ENCODE assay signal across 8 cellular contexts in genomic region chr18:35158728-35159443, GRCh38.
DNase-seq lines count a peak whose midpoint lies in the region; ATAC-seq and TF ChIP-seq lines count a peak whose summit lies in the region.
"Had no signal": no experiment of that assay in that cellular context is flagged by ENCODE, and none has a peak within 500 bp of the region (broad histone marks: within the 10 kb centered on the region; RNA-seq: fewer than 3 reads in every experiment).

No MANE protein-coding gene starts in this region.

- DNase-seq in RPMI8226 (peak; percentile 22), endodermal cell (no peak), NCI-H1105 (lab: John Stamatoyannopoulos, UW) (no peak), DMS79 (lab: John Stamatoyannopoulos, UW) (no peak)
- peak; percentile 69 for DNase-seq in natural killer cell treated with Interleukin-12 subunit alpha and Interleukin-12 subunit beta and Interleukin-15 and Interleukin-18, amount 100 ng/mL, for 72 hours (ENCODE audit: low spot score)
- DNase-seq: NCI-H187 treated with DMSO at 0.1 percent for 48 hours had no signal

- no peak for TF ChIP-seq CTCF in endodermal cell (conservative IDR thresholded peaks at IDR 0.05)

- no peaks in the 10 kb centered on the region for H3K36me3 ChIP-seq in endodermal cell (ENCODE audit: control insufficient read depth, insufficient read depth, low read length)

- H3K4me1 Mint-ChIP-seq in natural killer cell treated with Interleukin-12 subunit alpha and Interleukin-12 subunit beta and Interleukin-15 and Interleukin-18, amount 100 ng/mL, for 72 hours (ENCODE audit: low read depth in 2 of 2) = peaks cover 56 to 59% of the 10 kb centered on the region in 2 donors
- peaks cover 3% of the 10 kb centered on the region for H3K4me1 Mint-ChIP-seq in endodermal cell

- peak overlapping the region; percentile 91 for H3K4me3 Mint-ChIP-seq in natural killer cell treated with Interleukin-12 subunit alpha and Interleukin-12 subunit beta and Interleukin-15 and Interleukin-18, amount 100 ng/mL, for 72 hours
- no peak overlapping the region for H3K4me3 Mint-ChIP-seq in endodermal cell

- no peaks in the 10 kb centered on the region for H3K36me3 Mint-ChIP-seq in natural killer cell treated with Interleukin-12 subunit alpha and Interleukin-12 subunit beta and Interleukin-15 and Interleukin-18, amount 100 ng/mL, for 72 hours
- H3K36me3 Mint-ChIP-seq in endodermal cell (ENCODE audit: low read depth) = no peaks in the 10 kb centered on the region

- H3K9me3 ChIP-seq in endodermal cell (ENCODE audit: control insufficient read depth, low read length) = no peaks in the 10 kb centered on the region

- H3K9me3 Mint-ChIP-seq in natural killer cell treated with Interleukin-12 subunit alpha and Interleukin-12 subunit beta and Interleukin-15 and Interleukin-18, amount 100 ng/mL, for 72 hours = no peaks in the 10 kb centered on the region
- no peaks in the 10 kb centered on the region for H3K9me3 Mint-ChIP-seq in endodermal cell

- H3K27me3 Mint-ChIP-seq in natural killer cell treated with Interleukin-12 subunit alpha and Interleukin-12 subunit beta and Interleukin-15 and Interleukin-18, amount 100 ng/mL, for 72 hours = no peaks in the 10 kb centered on the region
- H3K27me3 Mint-ChIP-seq in endodermal cell (ENCODE audit: insufficient read depth) = no peaks in the 10 kb centered on the region

- peak overlapping the region; percentile 95 to 99 for H3K27ac Mint-ChIP-seq in natural killer cell treated with Interleukin-12 subunit alpha and Interleukin-12 subunit beta and Interleukin-15 and Interleukin-18, amount 100 ng/mL, for 72 hours
- H3K27ac Mint-ChIP-seq in endodermal cell = no peak overlapping the region

- 86 to 90% methylated on average over 3 to 4 of the region's 4 CpGs for WGBS in endodermal cell (ENCODE audit: insufficient coverage in 1 of 2, insufficient read length in 1 of 2), 2 experiments

- H3K27me3 ChIP-seq in endodermal cell (ENCODE audit: control insufficient read depth, insufficient read depth, low read length, poor library complexity, severe bottlenecking) = no peaks in the 10 kb centered on the region

- ATAC-seq in GM19035 (IDR thresholded peaks at IDR 0.05; ENCODE audit: unreplicated experiment) (peak; percentile 62), HG03039 (IDR thresholded peaks at IDR 0.05; ENCODE audit: unreplicated experiment) (peak; percentile 47)
- peak; percentile 87 to 90 for ATAC-seq in natural killer cell treated with Interleukin-12 subunit alpha and Interleukin-12 subunit beta and Interleukin-15 and Interleukin-18, amount 100 ng/mL, for 72 hours

- no peak overlapping the region for H3K4me3 ChIP-seq in endodermal cell (ENCODE audit: low read length)

- H3K27ac ChIP-seq in endodermal cell (ENCODE audit: low read depth, low read length) = no peak overlapping the region

- H3K9ac ChIP-seq in endodermal cell (ENCODE audit: extremely low read depth, low read length, poor library complexity, severe bottlenecking) = no peak overlapping the region

- no peaks in the 10 kb centered on the region for H3K4me1 ChIP-seq in endodermal cell (ENCODE audit: control insufficient read depth, insufficient read depth, low read length)

Comparison
In these comparisons a context has a peak if more than half of its experiments do, and no peak if none do; other contexts are left out.
1. DNase-seq: peak in RPMI8226 (single experiment) and natural killer cell treated with Interleukin-12 subunit alpha and Interleukin-12 subunit beta and Interleukin-15 and Interleukin-18, amount 100 ng/mL, for 72 hours (single experiment); none in endodermal cell (single experiment), NCI-H1105 (single experiment) and DMS79 (single experiment).
2. Peak in every context shown above with its lines, with median percentiles within 50 percentile points of each other: ATAC-seq.